In genomic region chr1:41917835-41918449, GRCh38 we compare ENCODE assay signal across 8 cellular contexts. TPM values are rescaled to one million over a fixed set of nuclear protein-coding genes. Genes with fewer than 3 reads are reported as not detected.
DNase-seq lines count a peak whose midpoint lies in the region; ATAC-seq and TF ChIP-seq lines count a peak whose summit lies in the region.

No MANE protein-coding gene starts in this region.

- H2AFZ ChIP-seq in Loucy (ENCODE audit: low read length): peak overlapping the region; percentile 93

- H3K4me3 ChIP-seq in Loucy (ENCODE audit: low read length, poor library complexity, severe bottlenecking): peak overlapping the region; percentile 82

- DNase-seq in Caki2 (ENCODE audit: low read depth) (peak; percentile 41), ecto neural progenitor cell (ENCODE audit: low spot score) (peak; percentile 78), medulla oblongata (ENCODE audit: extremely low spot score) (peak; percentile 21)
- DNase-seq in activated CD4-positive, CD25-positive, alpha-beta regulatory T cell treated with anti-CD3 and anti-CD28 coated beads, Interleukin-2, amount 50 U/mL, for 72 hours: peak; percentile 59

- in situ Hi-C loops in Caki2 (cut with HindIII; ENCODE audit: low pct_unique_long_range_greater_than_20kb, low sequenced_read_pairs): no loop called here

- H3K9me3 ChIP-seq in Loucy (ENCODE audit: insufficient read depth, low read depth, low read length): no peaks in the 10 kb centered on the region

- peak overlapping the region; percentile 67 for H3K9ac ChIP-seq in Loucy (ENCODE audit: low read depth, low read length, poor library complexity, severe bottlenecking)

- peaks cover 69% of the 10 kb centered on the region for H3K4me1 Mint-ChIP-seq in stimulated activated naive CD8-positive, alpha-beta T cell treated with anti-CD3 and anti-CD28 coated beads, Interleukin-15, Interleukin-2, amounts not matched to agents 100 ng/mL and 50 ng/mL, for 24 hours (ENCODE audit: low read depth)

- ATAC-seq in GM19395 (IDR thresholded peaks at IDR 0.05; ENCODE audit: unreplicated experiment): no peak
- no peak for ATAC-seq in GM18505 (IDR thresholded peaks at IDR 0.05; ENCODE audit: unreplicated experiment)

- no peaks in the 10 kb centered on the region for H4K20me1 ChIP-seq in Loucy (ENCODE audit: insufficient read depth, low read length, poor library complexity, severe bottlenecking)

- H3K9me3 Mint-ChIP-seq in stimulated activated naive CD8-positive, alpha-beta T cell treated with anti-CD3 and anti-CD28 coated beads, Interleukin-15, Interleukin-2, amounts not matched to agents 100 ng/mL and 50 ng/mL, for 24 hours: peaks cover 8% of the 10 kb centered on the region

- peaks cover 5% of the 10 kb centered on the region for H3K27me3 Mint-ChIP-seq in stimulated activated naive CD8-positive, alpha-beta T cell treated with anti-CD3 and anti-CD28 coated beads, Interleukin-15, Interleukin-2, amounts not matched to agents 100 ng/mL and 50 ng/mL, for 24 hours

- H3K36me3 ChIP-seq in Loucy (ENCODE audit: insufficient read depth, low read length): no peaks in the 10 kb centered on the region

- TF ChIP-seq CTCF in Loucy (conservative IDR thresholded peaks at IDR 0.05; ENCODE audit: low read length): no peak

- H3K36me3 Mint-ChIP-seq in stimulated activated naive CD8-positive, alpha-beta T cell treated with anti-CD3 and anti-CD28 coated beads, Interleukin-15, Interleukin-2, amounts not matched to agents 100 ng/mL and 50 ng/mL, for 24 hours (ENCODE audit: low read depth): no peaks in the 10 kb centered on the region

- no peaks in the 10 kb centered on the region for H3K9me2 ChIP-seq in Loucy (replicated peaks; ENCODE audit: low read depth, low read length)

- H3K4me3 Mint-ChIP-seq in stimulated activated naive CD8-positive, alpha-beta T cell treated with anti-CD3 and anti-CD28 coated beads, Interleukin-15, Interleukin-2, amounts not matched to agents 100 ng/mL and 50 ng/mL, for 24 hours: peak overlapping the region; percentile 77

- H3K4me2 ChIP-seq in Loucy (ENCODE audit: low read depth, low read length, poor library complexity, severe bottlenecking): peak overlapping the region; percentile 96

- no peaks in the 10 kb centered on the region for H3F3A ChIP-seq in Loucy (ENCODE audit: low read depth)

- no peak for TF ChIP-seq POLR2A in GM18505 (IDR thresholded peaks at IDR 0.05; ENCODE audit: borderline replicate concordance, extremely low read depth, insufficient read depth, insufficient read length)

- H3K4me1 ChIP-seq in Loucy (ENCODE audit: insufficient read depth, low read length, poor library complexity, severe bottlenecking): peaks cover 57% of the 10 kb centered on the region

- H3K27ac Mint-ChIP-seq in stimulated activated naive CD8-positive, alpha-beta T cell treated with anti-CD3 and anti-CD28 coated beads, Interleukin-15, Interleukin-2, amounts not matched to agents 100 ng/mL and 50 ng/mL, for 24 hours: no peak overlapping the region

- no peaks in the 10 kb centered on the region for H3K79me2 ChIP-seq in Loucy (ENCODE audit: insufficient read depth, low read length)

- no peaks in the 10 kb centered on the region for H3K27me3 ChIP-seq in Loucy (ENCODE audit: insufficient read depth, low read length, poor library complexity, severe bottlenecking)

RNA-seq across cellular contexts. Expression of gene HIVEP3, which starts 0.8 kb away (rescaled TPM):
- total RNA-seq in Caki2 (2014; rRNA removed; shearing (Covaris generic); ENCODE audit: low replicate concordance): 0.03 and 1.4 TPM in 2 replicates

Comparison
In these comparisons a context has a peak if more than half of its experiments do, and no peak if none do; other contexts are left out.
1. DNase-seq: peak in every context shown above with its lines; median percentile 78 in ecto neural progenitor cell; 59 in activated CD4-positive, CD25-positive, alpha-beta regulatory T cell treated with anti-CD3 and anti-CD28 coated beads, Interleukin-2, amount 50 U/mL, for 72 hours; 41 in Caki2; 21 in medulla oblongata.